In the genomic region with DNA sequence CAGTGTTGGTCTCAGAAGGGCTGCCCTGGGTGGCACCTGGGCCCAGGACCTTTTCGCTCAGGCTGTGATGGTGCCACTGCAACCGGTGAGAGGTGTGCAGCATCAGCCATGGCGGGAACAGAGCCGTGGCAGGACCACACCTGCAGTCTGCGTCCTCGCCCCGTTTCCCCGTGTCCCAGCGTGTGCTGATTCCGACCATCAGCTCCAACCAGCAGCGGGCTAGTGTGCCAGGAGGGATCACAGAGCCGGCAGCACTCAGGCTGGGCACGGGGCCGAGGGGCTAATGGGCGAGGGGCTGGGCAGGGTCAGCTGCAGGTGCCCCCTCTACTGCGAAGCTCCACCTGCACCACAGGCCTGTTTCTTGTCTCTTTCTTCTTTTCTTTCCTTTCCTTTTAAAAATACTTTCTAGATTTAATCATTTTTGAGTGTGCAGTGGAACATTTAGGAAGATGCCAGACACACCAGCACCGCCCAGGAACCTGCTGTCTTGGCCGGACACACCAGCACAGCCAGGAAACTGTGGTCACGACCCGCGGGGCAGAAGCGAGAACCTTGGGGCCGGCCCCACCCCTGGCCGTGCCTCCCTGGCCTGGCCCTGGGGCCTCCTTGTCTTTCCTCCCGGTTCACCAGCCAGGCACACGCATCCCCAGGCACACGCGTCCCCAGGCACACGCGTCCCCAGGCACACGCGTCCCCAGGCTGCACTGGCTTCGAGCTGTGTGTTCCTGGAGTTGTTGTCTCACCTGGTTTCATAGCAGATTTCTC, we compare ENCODE assay signal across 19 cellular contexts. TPM values are rescaled to one million over a fixed set of nuclear protein-coding genes. Genes with fewer than 3 reads are reported as not detected.
"Had no signal": no experiment of that assay in that cellular context is flagged by ENCODE, and none has a peak within 500 bp of the region (broad histone marks: within the 10 kb centered on the region; RNA-seq: fewer than 3 reads in every experiment).

No MANE protein-coding gene starts in this region.

- H3K4me1 Mint-ChIP-seq: neural progenitor cell had no signal

- H3K36me3 Mint-ChIP-seq: activated naive CD4-positive, alpha-beta T cell treated with anti-CD3 and anti-CD28 coated beads, Interleukin-2, amount 50 U/mL, for 72 hours; neural progenitor cell had no signal

- ATAC-seq: body of pancreas; effector memory CD8-positive, alpha-beta T cell; left colon; SK-N-SH treated with all-trans-retinoic acid at 6 μM for 48 hours; upper lobe of right lung had no signal

- H3K4me3 ChIP-seq: body of pancreas, esophagus squamous epithelium, neural progenitor cell, ovary, upper lobe of right lung had no signal

- H3K4me3 Mint-ChIP-seq: activated T-helper 1 cell treated with anti-CD3 and anti-CD28 coated beads, Interleukin-12 subunit alpha, Interleukin-12 subunit beta, Interleukin-2, Interleukin-4 antibody, amounts not matched to agents 30 ng/mL and 10 ng/mL and 1 ng/mL, durations not matched to agents 14 hours and 24 hours and 36 hours; neural progenitor cell had no signal

- H3K9me3 ChIP-seq: body of pancreas, esophagus squamous epithelium, ovary, upper lobe of right lung had no signal

- H3K4me1 ChIP-seq: body of pancreas, esophagus squamous epithelium, neural progenitor cell, upper lobe of right lung had no signal

- DNase-seq: activated CD4-positive, alpha-beta T cell treated with anti-CD3 and anti-CD28 coated beads, Interleukin-2, amount 50 U/mL, for 4 hours; activated gamma-delta T cell treated with Interleukin-2 at 50 U/mL for 16 hours; effector memory CD8-positive, alpha-beta T cell; esophagus squamous epithelium; left colon; mammary epithelial cell; stimulated activated naive CD4-positive, alpha-beta T cell; T1000; upper lobe of right lung had no signal

- H3K36me3 ChIP-seq: esophagus squamous epithelium, neural progenitor cell, ovary, upper lobe of right lung had no signal

- H3K9me3 Mint-ChIP-seq: effector memory CD8-positive, alpha-beta T cell had no signal

- H3K27ac ChIP-seq: body of pancreas, esophagus squamous epithelium, neural progenitor cell, ovary, upper lobe of right lung, VCaP had no signal

- H3K27me3 ChIP-seq: body of pancreas, ovary had no signal

- H3K27ac Mint-ChIP-seq: activated naive CD4-positive, alpha-beta T cell treated with anti-CD3 and anti-CD28 coated beads, Interleukin-2, amount 50 U/mL, for 72 hours; activated T-helper 1 cell treated with anti-CD3 and anti-CD28 coated beads, Interleukin-12 subunit alpha, Interleukin-12 subunit beta, Interleukin-2, Interleukin-4 antibody, amounts not matched to agents 30 ng/mL and 10 ng/mL and 1 ng/mL, durations not matched to agents 14 hours and 24 hours and 36 hours; effector memory CD8-positive, alpha-beta T cell; neural progenitor cell had no signal

RNA-seq across cellular contexts. Expression of a gene that starts 34.6 kb away (rescaled TPM):
- total RNA-seq: activated naive CD4-positive, alpha-beta T cell treated with anti-CD3 and anti-CD28 coated beads, Interleukin-2, amount 50 U/mL, for 72 hours; activated T-helper 1 cell treated with anti-CD3 and anti-CD28 coated beads, Interleukin-12 subunit alpha, Interleukin-12 subunit beta, Interleukin-2, Interleukin-4 antibody, amounts not matched to agents 30 ng/mL and 10 ng/mL and 1 ng/mL, durations not matched to agents 14 hours and 24 hours and 36 hours; dermis microvascular lymphatic vessel endothelial cell; esophagus squamous epithelium; left colon; mammary epithelial cell; mononuclear cell; T-helper 1 cell treated with Interleukin-12 subunit alpha and Interleukin-12 subunit beta and Interleukin-4 antibody, amounts not matched to agents 30 ng/mL and 1 ng/mL, for 36 hours; upper lobe of right lung had no signal
- polyA plus RNA-seq: mammary epithelial cell, ovary had no signal

RNA-seq across cellular contexts. Expression of a gene that starts 37.7 kb away (rescaled TPM):
- polyA plus RNA-seq: mammary epithelial cell had no signal
